Comparison of ENCODE assay signal across 8 cellular contexts in genomic region chrX:136780738-136781137, GRCh38. TPM values are rescaled to one million over a fixed set of nuclear protein-coding genes. Genes with fewer than 3 reads are reported as not detected.
A peak's percentile ranks its signal among the peaks of the same experiment; 100 is the strongest.
DNase-seq lines count a peak whose midpoint lies in the region; ATAC-seq and TF ChIP-seq lines count a peak whose summit lies in the region.

TSS of gene ARHGEF6 (minus strand) at chrX:136780932. CDS start at chrX:136780882, 50 bp downstream.

- no peak within 1 kb of the TSS for H3K9ac ChIP-seq in smooth muscle cell (ENCODE audit: low read depth)

- H3K27ac ChIP-seq in heart left ventricle = peak within 1 kb of the TSS; percentile 24 to 85 (median 61)
- H3K27ac ChIP-seq in testis = peak within 1 kb of the TSS in 1 of 2 donors; percentile 53
- no peak within 1 kb of the TSS for H3K27ac ChIP-seq in smooth muscle cell (ENCODE audit: low read depth)

- DNase-seq in GF-D8 (lab: John Stamatoyannopoulos, UW) = peak; percentile 74
- peak; percentile 21 for DNase-seq in UCSD-AML1 (lab: John Stamatoyannopoulos, UW; ENCODE audit: unreplicated experiment)
- peak in 1 of 5 donors; percentile 34 for DNase-seq in heart left ventricle
- peak; percentile 15 for DNase-seq in testis
- DNase-seq in ACHN = no peak
- no peak for DNase-seq in GM10266 (ENCODE audit: extremely low spot score)
- DNase-seq in smooth muscle cell (lab: John Stamatoyannopoulos, UW; ENCODE audit: unreplicated experiment) = no peak

- no peak within 1 kb of the TSS for H2AFZ ChIP-seq in smooth muscle cell (ENCODE audit: low read depth)

- TF ChIP-seq POLR2A in heart left ventricle (IDR thresholded peaks at IDR 0.05) = no peak
- TF ChIP-seq POLR2A in testis (IDR thresholded peaks at IDR 0.05) = no peak

- no peak within 1 kb of the TSS for H3K4me2 ChIP-seq in smooth muscle cell

- intact Hi-C loops in heart left ventricle (cut with DNase I) = no loop called here
- intact Hi-C loops in testis (cut with DNase I; ENCODE audit: low total_unique reads) = no loop called here

- WGBS in heart left ventricle, 4 donors = 31 to 51% (median 46%) methylated on average over 10 of the region's 10 CpGs
- 31 to 34% methylated on average over 10 of the region's 10 CpGs for WGBS in testis, 2 donors
- 72% methylated on average over 10 of the region's 10 CpGs for WGBS in smooth muscle cell (ENCODE audit: low lambda C conversion rate)

- H3K9me3 ChIP-seq in heart left ventricle (no peaks in the 10 kb centered on the region), testis (no peaks in the 10 kb centered on the region), smooth muscle cell (replicated peaks; ENCODE audit: low read depth) (no peaks in the 10 kb centered on the region)

- TF ChIP-seq CTCF in heart left ventricle (IDR thresholded peaks at IDR 0.05) (no peak), testis (IDR thresholded peaks at IDR 0.05) (no peak), GM10266 (IDR thresholded peaks at IDR 0.05; ENCODE audit: control insufficient read depth, insufficient read depth, low read depth, missing control alignments) (no peak), smooth muscle cell (IDR thresholded peaks at IDR 0.05; ENCODE audit: borderline replicate concordance, insufficient read depth, poor library complexity, severe bottlenecking) (no peak)

- no peaks in the 10 kb centered on the region for H3K79me2 ChIP-seq in smooth muscle cell (ENCODE audit: low read depth)

- H3K4me3 ChIP-seq in heart left ventricle (peak within 1 kb of the TSS in 11 of 12 donors; percentile 0 to 58 (median 43)), testis (peak within 1 kb of the TSS; percentile 12 to 13), smooth muscle cell (no peak within 1 kb of the TSS)

- ATAC-seq in HG02798 (IDR thresholded peaks at IDR 0.05; ENCODE audit: poor library complexity, unreplicated experiment) (peak; percentile 60), heart left ventricle (peak in 2 of 4 donors; percentile 53 to 59)

- H4K20me1 ChIP-seq in smooth muscle cell (ENCODE audit: low read depth) = no peaks in the 10 kb centered on the region

- in situ Hi-C loops in ACHN (cut with HindIII; ENCODE audit: low pct_ligation_motif_present, low pct_unique_long_range_greater_than_20kb, low sequenced_read_pairs) = no loop called here

- no peaks in the 10 kb centered on the region for H3K36me3 ChIP-seq in heart left ventricle
- no peaks in the 10 kb centered on the region for H3K36me3 ChIP-seq in testis (ENCODE audit: low read depth, missing control alignments)
- no peaks in the 10 kb centered on the region for H3K36me3 ChIP-seq in smooth muscle cell (ENCODE audit: low read depth)

- H3K4me1 ChIP-seq in heart left ventricle (peaks cover 0 to 17% (median 9%) of the 10 kb centered on the region in 12 donors), testis (no peaks in the 10 kb centered on the region), smooth muscle cell (ENCODE audit: low read depth) (no peaks in the 10 kb centered on the region)

- H3K27me3 ChIP-seq in heart left ventricle (no peaks in the 10 kb centered on the region), testis (no peaks in the 10 kb centered on the region), smooth muscle cell (ENCODE audit: low read depth) (no peaks in the 10 kb centered on the region)

- H3F3A ChIP-seq in smooth muscle cell (ENCODE audit: low read depth) = no peaks in the 10 kb centered on the region

RNA-seq across cellular contexts. Expression of gene ARHGEF6, which starts in this region (rescaled TPM):
- 10 to 100 TPM; 40.0 to 74.7 (median 61.0) TPM for total RNA-seq in heart left ventricle
- 10 to 100 TPM; 15.2 to 31.3 TPM for polyA plus RNA-seq in heart left ventricle
- 1 to 10 TPM; 5.7 to 6.8 TPM for total RNA-seq in testis
- polyA plus RNA-seq in testis (ENCODE audit: insufficient read depth, low read depth, low replicate concordance) = 7.0 TPM
- total RNA-seq in smooth muscle cell = 3.3 and 4.5 TPM in 2 replicates
- polyA plus RNA-seq in smooth muscle cell = 2.0 and 2.9 TPM in 2 replicates

Comparison
In these comparisons a context has a peak if more than half of its experiments do, and no peak if none do; other contexts are left out.
1. DNase-seq: peak in GF-D8 (single experiment), UCSD-AML1 (single experiment) and testis (single experiment); none in ACHN (single experiment), GM10266 (single experiment) and smooth muscle cell (single experiment).